ENCODE assay signal across 16 cellular contexts in genomic region chr12:12282761-12283160, GRCh38. TPM values are rescaled to one million over a fixed set of nuclear protein-coding genes. Genes with fewer than 3 reads are reported as not detected.
DNase-seq lines count a peak whose midpoint lies in the region; ATAC-seq, FAIRE-seq and TF ChIP-seq lines count a peak whose summit lies in the region.
"Had no signal": no experiment of that assay in that cellular context is flagged by ENCODE, and none has a peak within 500 bp of the region (broad histone marks: within the 10 kb centered on the region; RNA-seq: fewer than 3 reads in every experiment).

No MANE protein-coding gene starts in this region.

- in situ Hi-C loops in gastrocnemius medialis (cut with MboI; ENCODE audit: low sequenced_read_pairs in 4 of 4) = no loop called here

- no peaks in the 10 kb centered on the region for H3K79me2 ChIP-seq in keratinocyte (ENCODE audit: control insufficient read depth, insufficient read depth, low read length)

- H3K36me3 ChIP-seq in body of pancreas (replicated peaks in 1 of 2; ENCODE audit: insufficient read depth in 1 of 2, low read depth in 2 of 2) = no peaks in the 10 kb centered on the region
- no peaks in the 10 kb centered on the region for H3K36me3 ChIP-seq in keratinocyte (ENCODE audit: control insufficient read depth in 2 of 2, extremely low read depth in 1 of 2, insufficient read depth in 2 of 2, low read length in 2 of 2)
- no peaks in the 10 kb centered on the region for H3K36me3 ChIP-seq in gastrocnemius medialis
- H3K36me3 ChIP-seq: Peyer's patch had no signal

- H3K9me3 ChIP-seq in body of pancreas = no peaks in the 10 kb centered on the region
- no peaks in the 10 kb centered on the region for H3K9me3 ChIP-seq in keratinocyte (ENCODE audit: control insufficient read depth, low read depth, low read length)
- H3K9me3 ChIP-seq in gastrocnemius medialis = no peaks in the 10 kb centered on the region
- H3K9me3 ChIP-seq: Peyer's patch had no signal

- peak; percentile 75 for FAIRE-seq in keratinocyte (lab: Jason Lieb, UNC)
- FAIRE-seq: islet of Langerhans, TTC549 had no signal

- 29 to 41% methylated on average over 5 of the region's 5 CpGs for WGBS in body of pancreas, 2 donors

- H3K9me1 ChIP-seq in keratinocyte (ENCODE audit: control insufficient read depth, extremely low read depth, insufficient read depth, low read length) = no peaks in the 10 kb centered on the region

- H3K27ac Mint-ChIP-seq in T-cell = no peak overlapping the region
- H3K27ac Mint-ChIP-seq: naive thymus-derived CD8-positive, alpha-beta T cell had no signal

- H3K9ac ChIP-seq in keratinocyte (ENCODE audit: control insufficient read depth, extremely low read depth, insufficient read depth, low read length) = no peak overlapping the region

- H3K27me3 Mint-ChIP-seq in T-cell = peaks cover 16% of the 10 kb centered on the region in 2 donors

- intact Hi-C loops in left ventricle myocardium superior (cut with micrococcal nuclease) (no loop called here), cardiac septum (cut with DNase I) (no loop called here), body of pancreas (cut with DNase I) (no loop called here), gastrocnemius medialis (cut with DNase I; ENCODE audit: low total_unique reads) (no loop called here)

- CTCF ChIA-PET in T-cell (lab: Charles Lee) = no interaction called here

- ATAC-seq in left ventricle myocardium superior = peak; percentile 27
- peak; percentile 84 for ATAC-seq in body of pancreas
- ATAC-seq in gastrocnemius medialis = no peak
- no peak for ATAC-seq in T-cell (replicated peaks in 1 of 4)
- ATAC-seq in HG03354 (IDR thresholded peaks at IDR 0.05; ENCODE audit: poor library complexity, severe bottlenecking, unreplicated experiment) = no peak
- ATAC-seq: naive thymus-derived CD8-positive, alpha-beta T cell had no signal

- no peak overlapping the region for H3K4me3 Mint-ChIP-seq in T-cell
- H3K4me3 Mint-ChIP-seq: naive thymus-derived CD8-positive, alpha-beta T cell had no signal

- H2AFZ ChIP-seq in keratinocyte (ENCODE audit: control insufficient read depth, low read length) = no peak overlapping the region

- no peaks in the 10 kb centered on the region for H3K4me1 Mint-ChIP-seq in T-cell
- H3K4me1 Mint-ChIP-seq: naive thymus-derived CD8-positive, alpha-beta T cell had no signal

- H4K20me1 ChIP-seq in keratinocyte (ENCODE audit: control insufficient read depth, extremely low read depth, insufficient read depth, low read length) = no peaks in the 10 kb centered on the region

- H3K27me3 ChIP-seq in body of pancreas (no peaks in the 10 kb centered on the region), keratinocyte (ENCODE audit: control insufficient read depth, extremely low read depth, insufficient read depth, low read length) (no peaks in the 10 kb centered on the region), gastrocnemius medialis (no peaks in the 10 kb centered on the region)
- H3K27me3 ChIP-seq: Peyer's patch had no signal

- peaks cover 2% of the 10 kb centered on the region for H3K36me3 Mint-ChIP-seq in T-cell

- H3K9me3 Mint-ChIP-seq in T-cell = peaks cover 0 to 3% (median 0%) of the 10 kb centered on the region in 3 donors

- peak overlapping the region; percentile 35 for H3K4me2 ChIP-seq in keratinocyte (ENCODE audit: control insufficient read depth, extremely low read depth, insufficient read depth, low read depth, low read length)

- dilution Hi-C loops in keratinocyte (cut with MboI; ENCODE audit: extremely low pct_ligation_motif_present, low sequenced_read_pairs) = no loop called here

- no peak for TF ChIP-seq CTCF in body of pancreas (IDR thresholded peaks at IDR 0.05)
- no peak for TF ChIP-seq CTCF in keratinocyte (optimal IDR thresholded peaks at IDR 0.05 in 1 of 3, IDR thresholded peaks at IDR 0.05 in 1 of 3, conservative IDR thresholded peaks at IDR 0.05 in 1 of 3; ENCODE audit: extremely low read depth in 1 of 3, insufficient read depth in 2 of 3, low read length in 3 of 3)
- no peak for TF ChIP-seq CTCF in gastrocnemius medialis (IDR thresholded peaks at IDR 0.05 in 4 of 5, conservative IDR thresholded peaks at IDR 0.05 in 1 of 5)

- H3K4me3 ChIP-seq in body of pancreas = no peak overlapping the region
- H3K4me3 ChIP-seq in keratinocyte (ENCODE audit: control insufficient read depth in 2 of 3, extremely low read depth in 1 of 3, insufficient read depth in 2 of 3, low read depth in 1 of 3, low read length in 3 of 3) = no peak overlapping the region
- H3K4me3 ChIP-seq in gastrocnemius medialis = no peak overlapping the region
- H3K4me3 ChIP-seq: Peyer's patch, skin epidermis had no signal

- no peak for TF ChIP-seq POLR2A in body of pancreas (IDR thresholded peaks at IDR 0.05)
- TF ChIP-seq POLR2A in gastrocnemius medialis (IDR thresholded peaks at IDR 0.05) = no peak

- DNase-seq in left ventricle myocardium superior (no peak), cardiac septum (ENCODE audit: low spot score) (no peak), body of pancreas (no peak), keratinocyte (ENCODE audit: low read depth, low spot score) (no peak), gastrocnemius medialis (no peak), T-cell (no peak), NCI-H69 (lab: John Stamatoyannopoulos, UW) (no peak)
- DNase-seq: 8988T; activated CD8-positive, alpha-beta memory T cell treated with anti-CD3 and anti-CD28 coated beads, Interleukin-2, amount 50 U/mL, for 48 hours; naive thymus-derived CD8-positive, alpha-beta T cell; Peyer's patch had no signal

- H3K27ac ChIP-seq in body of pancreas (peak overlapping the region in 2 of 4 donors; percentile 27 to 69), keratinocyte (ENCODE audit: control insufficient read depth, insufficient read depth, low read length) (peak overlapping the region; percentile 13), gastrocnemius medialis (no peak overlapping the region)
- H3K27ac ChIP-seq: epithelial cell of prostate, Peyer's patch, skin epidermis had no signal

- peaks cover 29% of the 10 kb centered on the region for H3K4me1 ChIP-seq in body of pancreas
- H3K4me1 ChIP-seq in keratinocyte (ENCODE audit: control insufficient read depth, extremely low read depth, insufficient read depth, low read length) = peaks cover 9% of the 10 kb centered on the region
- no peaks in the 10 kb centered on the region for H3K4me1 ChIP-seq in gastrocnemius medialis
- H3K4me1 ChIP-seq: Peyer's patch had no signal

- POLR2A ChIA-PET in T-cell (lab: Charles Lee) = interaction anchor here in 1 of 2 donors (0.6 to 0.7 kb wide), 2 partner anchors 14 to 646 kb away, joined by 3 to 7 read pairs; no protein-coding TSS in a partner anchor

RNA-seq across cellular contexts. Expression of gene LRP6, which starts 15.9 kb away (rescaled TPM):
- total RNA-seq in left ventricle myocardium superior (27.3 TPM), cardiac septum (27.4 TPM), body of pancreas (10 to 100 TPM; 23.1 to 26.7 TPM), gastrocnemius medialis (10 to 100 TPM in 3 of 4 donors, 1 to 10 TPM in 1; 9.5 to 21.4 (median 14.7) TPM), T-cell (1 to 10 TPM; 4.9 to 8.7 (median 6.3) TPM)
- 9.9 to 13.0 TPM (median 12.8 TPM) in 3 replicates for polyA plus RNA-seq in keratinocyte
- polyA plus RNA-seq in keratinocyte (2011; ENCODE audit: low read depth) = 13.1 TPM
- 3.9 and 5.5 TPM in 2 replicates for polyA plus RNA-seq in keratinocyte (2011; cell fraction: cytosol; rRNA removed)
- 31.9 and 34.2 TPM in 2 replicates for polyA plus RNA-seq in keratinocyte (2011; cell fraction: nucleus; rRNA removed)
- polyA plus RNA-seq in keratinocyte (2012; ENCODE audit: low replicate concordance) = 5.1 and 9.2 TPM in 2 replicates
- 48.1 to 57.1 TPM (median 54.9 TPM) in 3 replicates for polyA minus RNA-seq in keratinocyte
- 12.1 TPM for polyA minus RNA-seq in keratinocyte (2011; cell fraction: cytosol; rRNA and poly(A)+ RNA removed)
- 63.8 and 91.2 TPM in 2 replicates for polyA minus RNA-seq in keratinocyte (2011; cell fraction: nucleus; rRNA and poly(A)+ RNA removed)

Comparison
In these comparisons a context has a peak if more than half of its experiments do, and no peak if none do; other contexts are left out.
1. ATAC-seq: peak in left ventricle myocardium superior (single experiment) and body of pancreas (single experiment); none in gastrocnemius medialis (0 of 2), T-cell (0 of 4) and HG03354 (single experiment).